7 cellular contexts compared by ENCODE assay signal in the genomic region with DNA sequence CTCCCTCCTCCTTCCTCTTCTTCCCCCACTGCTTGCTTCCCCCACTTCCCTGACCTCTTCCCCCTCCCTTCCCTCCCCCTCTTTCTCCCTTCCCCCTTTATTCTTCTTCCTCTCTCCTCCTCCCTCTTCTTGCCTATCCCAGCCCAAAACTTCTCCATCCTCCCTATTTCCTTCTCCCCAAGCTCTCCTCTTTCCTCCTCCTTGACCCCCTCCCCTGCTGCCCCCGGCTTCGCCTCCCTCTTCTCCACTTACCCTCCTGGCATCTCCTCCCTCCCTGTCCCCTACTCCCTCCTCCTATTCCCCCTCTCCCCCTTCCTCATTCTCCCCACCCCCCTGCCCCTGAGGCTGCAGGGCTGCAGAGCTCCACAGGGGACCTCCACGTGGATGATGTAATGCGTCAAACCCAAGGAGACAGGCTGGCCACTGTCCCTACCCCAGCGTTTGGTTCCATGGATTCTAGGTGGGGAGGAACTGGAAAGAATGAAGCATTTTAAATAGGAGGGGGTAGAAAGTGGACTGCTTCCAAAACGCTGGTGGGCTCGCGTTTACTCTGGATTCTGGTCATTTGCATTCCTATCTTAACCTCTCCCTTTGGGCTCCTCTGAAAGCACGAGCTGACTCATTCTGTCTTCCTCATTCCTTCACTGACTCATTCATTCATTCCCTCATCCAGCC. TPM values are rescaled to one million over a fixed set of nuclear protein-coding genes. Genes with fewer than 3 reads are reported as not detected.
A peak's percentile ranks its signal among the peaks of the same experiment; 100 is the strongest.
DNase-seq lines count a peak whose midpoint lies in the region; ATAC-seq, FAIRE-seq and TF ChIP-seq lines count a peak whose summit lies in the region.

No MANE protein-coding gene starts in this region.

- in situ Hi-C loops in HepG2 (cut with HindIII; ENCODE audit: extremely low pct_ligation_motif_present, low pct_unique_long_range_greater_than_20kb): no loop called here

- peaks cover 9% of the 10 kb centered on the region for H3K36me3 Mint-ChIP-seq in MCF 10A (ENCODE audit: insufficient read depth, unreplicated experiment)

- H3K4me1 ChIP-seq in HepG2 (ENCODE audit: insufficient read depth, low read length) (peaks cover 52% of the 10 kb centered on the region), uterus (no peaks in the 10 kb centered on the region)

- TF ChIP-seq POLR2A in HepG2 (IDR thresholded peaks at IDR 0.05; ENCODE audit: insufficient read depth in 1 of 2, low read depth in 2 of 2, low read length in 2 of 2) (no peak), uterus (IDR thresholded peaks at IDR 0.05) (no peak)

- BruUV-seq in MCF 10A (replicated peaks; lab: Mats Ljungman, UMichigan): no TSS peak
- BruUV-seq in HepG2 (replicated peaks; lab: Mats Ljungman, UMichigan): no TSS peak

- H3K4me3 ChIP-seq in HepG2 (replicated peaks in 1 of 3; ENCODE audit: insufficient read depth in 1 of 3, low read depth in 2 of 3, low read length in 3 of 3): peak overlapping the region in 1 of 3 experiments; percentile 40; a peak in 3 of 6 replicates
- peak overlapping the region in 1 of 2 donors; percentile 3 for H3K4me3 ChIP-seq in uterus

- no peaks in the 10 kb centered on the region for H3K9me3 Mint-ChIP-seq in MCF 10A (ENCODE audit: unreplicated experiment)

- H3K4me3 Mint-ChIP-seq in MCF 10A (ENCODE audit: unreplicated experiment): peak overlapping the region; percentile 90

- TF ChIP-seq EP300 in HepG2 (IDR thresholded peaks at IDR 0.05; ENCODE audit: low read depth in 2 of 2, low read length in 2 of 2): no peak
- TF ChIP-seq EP300 in HepG2 (CRISPR knock-in tag; IDR thresholded peaks at IDR 0.05; ENCODE audit: borderline replicate concordance): no peak

- POLR2A ChIA-PET in MCF 10A (lab: Yijun Ruan, JAX): interaction anchor here (0.6 to 2.5 kb wide), 14 partner anchors 11 to 217 kb away, joined by 3 to 9 read pairs (median 4); no protein-coding TSS in a partner anchor
- POLR2A ChIA-PET in HepG2 (lab: Yijun Ruan, JAX): no interaction called here

- peaks cover 25% of the 10 kb centered on the region for H3K4me1 Mint-ChIP-seq in MCF 10A (ENCODE audit: insufficient read depth, unreplicated experiment)

- no peaks in the 10 kb centered on the region for H3K79me2 ChIP-seq in HepG2 (ENCODE audit: insufficient read depth, low read length)

- no peak for TF ChIP-seq RAD21 in HepG2 (CRISPR knock-in tag; IDR thresholded peaks at IDR 0.05)

- H2AFZ ChIP-seq in HepG2 (ENCODE audit: low read length): no peak overlapping the region

- no peak overlapping the region for H3K9ac ChIP-seq in HepG2 (ENCODE audit: insufficient read depth, low read depth, low read length)

- TF ChIP-seq CTCF in MCF 10A (IDR thresholded peaks at IDR 0.05; ENCODE audit: unreplicated experiment) (no peak), HepG2 (CRISPR knock-in tag; IDR thresholded peaks at IDR 0.05) (no peak), uterus (IDR thresholded peaks at IDR 0.05) (peak in 1 of 4 experiments; percentile 4)

- ATAC-seq in HepG2 (no peak), GM19351 (IDR thresholded peaks at IDR 0.05; ENCODE audit: unreplicated experiment) (no peak)

- WGBS in HepG2 (ENCODE audit: low lambda C conversion rate): 20% methylated on average over 9 of the region's 9 CpGs

- DNase-seq in GM03348 (ENCODE audit: low spot score) (peak; percentile 84), MV-4-11 (lab: John Stamatoyannopoulos, UW) (peak; percentile 38), MCF 10A (ENCODE audit: unreplicated experiment) (peak; percentile 94), HepG2 (ENCODE audit: low spot score) (peak; percentile 65), uterus (peak; percentile 59 to 67), middle frontal gyrus (ENCODE audit: extremely low spot score, low spot score) (no peak)

- H3K27me3 ChIP-seq in HepG2 (ENCODE audit: control insufficient read depth in 1 of 2, insufficient read depth in 2 of 2, low read length in 2 of 2) (no peaks in the 10 kb centered on the region; a peak in 1 of 5 replicates), uterus (no peaks in the 10 kb centered on the region)

- no peak for FAIRE-seq in HepG2 (lab: Jason Lieb, UNC)

- H3K4me2 ChIP-seq in HepG2 (ENCODE audit: low read depth, low read length): peak overlapping the region; percentile 94

- peak overlapping the region; percentile 63 for H3K27ac Mint-ChIP-seq in MCF 10A (ENCODE audit: low read depth, unreplicated experiment)

- no peaks in the 10 kb centered on the region; the same call in 1 of the 2 replicates for H4K20me1 ChIP-seq in HepG2 (ENCODE audit: insufficient read depth, low read length)

- CTCF ChIA-PET in MCF 10A (lab: Yijun Ruan, JAX): interaction anchor here (2.1 kb wide), 1 partner anchor 108 kb away, joined by 6 read pairs; no protein-coding TSS in a partner anchor
- CTCF ChIA-PET in HepG2 (lab: Yijun Ruan, JAX; ENCODE audit: low intra/inter-chr PET ratio, low total read pairs): no interaction called here

- H3K36me3 ChIP-seq in HepG2 (replicated peaks in 1 of 2; ENCODE audit: control insufficient read depth in 1 of 2, insufficient read depth in 2 of 2, low read length in 2 of 2) (peaks cover 0 to 1% of the 10 kb centered on the region in 2 experiments; a peak in 2 of 5 replicates), uterus (no peaks in the 10 kb centered on the region)

- intact Hi-C loops in MCF 10A (cut with micrococcal nuclease): no loop called here
- intact Hi-C loops in HepG2 (cut with micrococcal nuclease; ENCODE audit: unreplicated experiment): no loop called here
- intact Hi-C loops in uterus (cut with DNase I; ENCODE audit: low total_unique reads): no loop called here

- H3K27ac ChIP-seq in HepG2 (ENCODE audit: extremely low read length, insufficient read depth, low read length) (no peak overlapping the region), uterus (peak overlapping the region; percentile 68 to 88)

- H3K9me3 ChIP-seq in HepG2 (ENCODE audit: low read length) (no peaks in the 10 kb centered on the region), uterus (no peaks in the 10 kb centered on the region)

- no peaks in the 10 kb centered on the region for H3K27me3 Mint-ChIP-seq in MCF 10A (ENCODE audit: insufficient read depth, unreplicated experiment)

RNA-seq across cellular contexts. Expression of gene COTL1, which starts 0.7 kb away (rescaled TPM):
- total RNA-seq in MCF 10A (2022) (151 and 269 TPM in 2 replicates), HepG2 (2016; rRNA removed; fragmentation: Illumina TruSeq; extraction: Trizol) (8.6 and 8.7 TPM in 2 replicates), uterus (10 to 100 TPM; 19.1 to 66.9 (median 29.4) TPM)
- total RNA-seq in HepG2 (2016; cell fraction: cytosol; rRNA removed; fragmentation: Illumina TruSeq; extraction: Trizol; ENCODE audit: low read depth): 5.8 and 8.7 TPM in 2 replicates
- total RNA-seq in HepG2 (2016; cell fraction: insoluble cytoplasmic fraction; rRNA removed; fragmentation: Illumina TruSeq; extraction: Trizol): 7.3 and 9.2 TPM in 2 replicates
- total RNA-seq in HepG2 (2016; cell fraction: membrane; rRNA removed; fragmentation: Illumina TruSeq; extraction: Trizol): 14.0 and 18.2 TPM in 2 replicates
- 3.7 and 4.3 TPM in 2 replicates for total RNA-seq in HepG2 (2016; cell fraction: nucleus; rRNA removed; fragmentation: Illumina TruSeq; extraction: Trizol)
- polyA plus RNA-seq in HepG2 (2011; rRNA removed): 9.7 and 16.9 TPM in 2 replicates
- polyA plus RNA-seq in HepG2 (2011; cell fraction: cytosol; rRNA removed): 8.5 and 16.0 TPM in 2 replicates
- 5.1 and 7.3 TPM in 2 replicates for polyA plus RNA-seq in HepG2 (2011; cell fraction: nucleus; rRNA removed)
- polyA plus RNA-seq in HepG2 (2012): 8.5 and 17.2 TPM in 2 replicates
- 15.3 and 18.5 TPM in 2 replicates for polyA plus RNA-seq in HepG2 (2016; cell fraction: cytosol; fragmentation: Illumina TruSeq; extraction: Trizol; ENCODE audit: low read depth)
- 17.5 and 21.2 TPM in 2 replicates for polyA plus RNA-seq in HepG2 (2016; cell fraction: insoluble cytoplasmic fraction; fragmentation: Illumina TruSeq; extraction: Trizol; ENCODE audit: low read depth)
- polyA plus RNA-seq in HepG2 (2016; cell fraction: membrane; fragmentation: Illumina TruSeq; extraction: Trizol; ENCODE audit: low read depth): 23.1 and 28.6 TPM in 2 replicates
- polyA plus RNA-seq in HepG2 (2016; cell fraction: nucleus; fragmentation: Illumina TruSeq; extraction: Trizol; ENCODE audit: insufficient read depth, low read depth): 10.8 and 11.4 TPM in 2 replicates
- polyA minus RNA-seq in HepG2 (2011; rRNA and poly(A)+ RNA removed; ENCODE audit: low replicate concordance): 13.8 and 51.4 TPM in 2 replicates
- 3.7 and 9.1 TPM in 2 replicates for polyA minus RNA-seq in HepG2 (2011; cell fraction: cytosol; rRNA and poly(A)+ RNA removed)
- 3.7 and 4.8 TPM in 2 replicates for polyA minus RNA-seq in HepG2 (2011; cell fraction: nucleus; rRNA and poly(A)+ RNA removed)

RNA-seq across cellular contexts. Expression of gene KLHL36, which starts 29.7 kb away (rescaled TPM):
- total RNA-seq in MCF 10A (2022) (38.4 and 41.9 TPM in 2 replicates), HepG2 (2016; rRNA removed; fragmentation: Illumina TruSeq; extraction: Trizol) (23.6 and 24.3 TPM in 2 replicates), uterus (10 to 100 TPM; 38.2 to 70.7 (median 52.5) TPM)
- 5.2 and 5.7 TPM in 2 replicates for total RNA-seq in HepG2 (2016; cell fraction: cytosol; rRNA removed; fragmentation: Illumina TruSeq; extraction: Trizol; ENCODE audit: low read depth)
- 19.7 and 25.5 TPM in 2 replicates for total RNA-seq in HepG2 (2016; cell fraction: insoluble cytoplasmic fraction; rRNA removed; fragmentation: Illumina TruSeq; extraction: Trizol)
- total RNA-seq in HepG2 (2016; cell fraction: membrane; rRNA removed; fragmentation: Illumina TruSeq; extraction: Trizol): 13.6 and 13.8 TPM in 2 replicates
- 19.3 and 23.7 TPM in 2 replicates for total RNA-seq in HepG2 (2016; cell fraction: nucleus; rRNA removed; fragmentation: Illumina TruSeq; extraction: Trizol)
- polyA plus RNA-seq in HepG2 (2011; rRNA removed): 26.0 and 34.9 TPM in 2 replicates
- 19.5 and 24.5 TPM in 2 replicates for polyA plus RNA-seq in HepG2 (2011; cell fraction: cytosol; rRNA removed)
- 101 and 113 TPM in 2 replicates for polyA plus RNA-seq in HepG2 (2011; cell fraction: nucleus; rRNA removed)
- 13.5 and 16.7 TPM in 2 replicates for polyA plus RNA-seq in HepG2 (2012)
- polyA plus RNA-seq in HepG2 (2016; cell fraction: cytosol; fragmentation: Illumina TruSeq; extraction: Trizol; ENCODE audit: low read depth): 3.3 and 4.5 TPM in 2 replicates
- polyA plus RNA-seq in HepG2 (2016; cell fraction: insoluble cytoplasmic fraction; fragmentation: Illumina TruSeq; extraction: Trizol; ENCODE audit: low read depth): 12.0 and 13.5 TPM in 2 replicates
- polyA plus RNA-seq in HepG2 (2016; cell fraction: membrane; fragmentation: Illumina TruSeq; extraction: Trizol; ENCODE audit: low read depth): 5.3 and 6.0 TPM in 2 replicates
- polyA plus RNA-seq in HepG2 (2016; cell fraction: nucleus; fragmentation: Illumina TruSeq; extraction: Trizol; ENCODE audit: insufficient read depth, low read depth): 30.5 and 31.5 TPM in 2 replicates
- 18.8 and 92.4 TPM in 2 replicates for polyA minus RNA-seq in HepG2 (2011; rRNA and poly(A)+ RNA removed; ENCODE audit: low replicate concordance)
- 32.9 and 39.6 TPM in 2 replicates for polyA minus RNA-seq in HepG2 (2011; cell fraction: cytosol; rRNA and poly(A)+ RNA removed)
- 40.4 and 48.1 TPM in 2 replicates for polyA minus RNA-seq in HepG2 (2011; cell fraction: nucleus; rRNA and poly(A)+ RNA removed)
